24 cellular contexts compared by ENCODE assay signal in genomic region chr12:94667031-94667540, GRCh38.
"Had no signal": no experiment of that assay in that cellular context is flagged by ENCODE, and none has a peak within 500 bp of the region (broad histone marks: within the 10 kb centered on the region; RNA-seq: fewer than 3 reads in every experiment).

No MANE protein-coding gene starts in this region.

- H3K36me3 ChIP-seq: brain microvascular endothelial cell, esophagus squamous epithelium had no signal

- H3K27me3 ChIP-seq: brain microvascular endothelial cell had no signal

- H3K27me3 Mint-ChIP-seq: activated naive CD8-positive, alpha-beta T cell; activated T-helper 17 cell treated with anti-CD3 and anti-CD28 coated beads, Interleukin-2, amount 50 U/mL, for 72 hours had no signal

- DNase-seq: activated CD4-positive, alpha-beta T cell treated with anti-CD3 and anti-CD28 coated beads for 1 hour; activated CD4-positive, alpha-beta T cell treated with anti-CD3 and anti-CD28 coated beads for 4 hours; activated CD4-positive, alpha-beta T cell treated with anti-CD3 and anti-CD28 coated beads, Interleukin-2, amount 50 U/mL, for 1 hour; activated CD4-positive, alpha-beta T cell treated with anti-CD3 and anti-CD28 coated beads, Interleukin-2, amount 50 U/mL, for 48 hours; activated CD8-positive, alpha-beta memory T cell treated with anti-CD3 and anti-CD28 coated beads for 24 hours; activated CD8-positive, alpha-beta T cell treated with anti-CD3 and anti-CD28 coated beads for 36 hours; activated effector memory CD4-positive, alpha-beta T cell treated with Interleukin-2 at 50 U/mL for 16 hours; activated gamma-delta T cell treated with Interleukin-2 at 50 U/mL for 16 hours; activated naive CD4-positive, alpha-beta T cell treated with anti-CD3 and anti-CD28 coated beads, Interleukin-2, amount 50 U/mL, for 16 hours; activated naive CD4-positive, alpha-beta T cell treated with Interleukin-2 at 50 U/mL for 16 hours; activated T-cell treated with anti-CD3 and anti-CD28 coated beads, Interleukin-2, amount 50 U/mL, for 4 hours; amniotic stem cell; anterior cingulate cortex; brain microvascular endothelial cell; cortex of kidney; dermis blood vessel endothelial cell; effector CD8-positive, alpha-beta T cell; esophagus squamous epithelium; foreskin melanocyte; glutamatergic neuron; T-helper 2 cell had no signal

- H3K9me3 Mint-ChIP-seq: activated CD8-positive, alpha-beta T cell treated with anti-CD3 and anti-CD28 coated beads for 36 hours; activated T-cell treated with anti-CD3 and anti-CD28 coated beads, Interleukin-2, amount 50 U/mL, for 4 hours; activated T-helper 17 cell treated with anti-CD3 and anti-CD28 coated beads, Interleukin-2, amount 50 U/mL, for 72 hours had no signal

- H3K27ac ChIP-seq: brain microvascular endothelial cell, epithelial cell of prostate, esophagus squamous epithelium had no signal

- H3K4me3 Mint-ChIP-seq: activated CD8-positive, alpha-beta T cell treated with anti-CD3 and anti-CD28 coated beads for 36 hours; activated naive CD8-positive, alpha-beta T cell; activated T-cell treated with anti-CD3 and anti-CD28 coated beads, Interleukin-2, amount 50 U/mL, for 4 hours; activated T-helper 17 cell treated with anti-CD3 and anti-CD28 coated beads, Interleukin-2, amount 50 U/mL, for 72 hours had no signal

- H3K36me3 Mint-ChIP-seq: activated naive CD8-positive, alpha-beta T cell had no signal

- H3K9me3 ChIP-seq: esophagus squamous epithelium had no signal

- H3K4me3 ChIP-seq: esophagus squamous epithelium had no signal

- H3K27ac Mint-ChIP-seq: activated CD8-positive, alpha-beta T cell treated with anti-CD3 and anti-CD28 coated beads for 36 hours; activated naive CD8-positive, alpha-beta T cell; activated T-helper 17 cell treated with anti-CD3 and anti-CD28 coated beads, Interleukin-2, amount 50 U/mL, for 72 hours had no signal

- ATAC-seq: activated CD8-positive, alpha-beta T cell treated with anti-CD3 and anti-CD28 coated beads for 36 hours; activated T-cell treated with anti-CD3 and anti-CD28 coated beads, Interleukin-2, amount 50 U/mL, for 4 hours; activated T-helper 17 cell treated with anti-CD3 and anti-CD28 coated beads, Interleukin-2, amount 50 U/mL, for 72 hours had no signal

- H3K4me1 Mint-ChIP-seq: activated T-helper 17 cell treated with anti-CD3 and anti-CD28 coated beads, Interleukin-2, amount 50 U/mL, for 72 hours had no signal
